Comparison of ENCODE assay signal across 26 cellular contexts in genomic region chr14:102729825-102730224, GRCh38.
"Had no signal": no experiment of that assay in that cellular context is flagged by ENCODE, and none has a peak within 500 bp of the region (broad histone marks: within the 10 kb centered on the region; RNA-seq: fewer than 3 reads in every experiment).

No MANE protein-coding gene starts in this region.

- FAIRE-seq: colon, pancreas had no signal

- H3K4me3 ChIP-seq: esophagus muscularis mucosa, gastroesophageal sphincter, heart left ventricle, hepatocyte, left ventricle myocardium inferior, lower lobe of right lung, mucosa of descending colon, neural progenitor cell, pancreas, smooth muscle cell, testis, tibial artery had no signal

- H3K9me3 ChIP-seq: esophagus muscularis mucosa, gastroesophageal sphincter, heart left ventricle, left ventricle myocardium inferior, lower lobe of right lung, mucosa of descending colon, pancreas, testis, tibial artery had no signal

- H3K4me1 ChIP-seq: esophagus muscularis mucosa, foreskin keratinocyte, gastroesophageal sphincter, heart left ventricle, left ventricle myocardium inferior, lower lobe of right lung, neural progenitor cell, pancreas, testis, tibial artery had no signal

- ATAC-seq: foreskin keratinocyte; gastroesophageal sphincter; heart left ventricle; left colon; lower lobe of right lung; mucosa of descending colon; naive thymus-derived CD4-positive, alpha-beta T cell; pancreas; sciatic nerve; stimulated activated naive CD8-positive, alpha-beta T cell treated with anti-CD3 and anti-CD28 coated beads, Interleukin-15, amount 100 ng/mL, for 72 hours had no signal

- H3K4me2 ChIP-seq: hepatocyte, neural progenitor cell, smooth muscle cell had no signal

- H3K27me3 ChIP-seq: dorsolateral prefrontal cortex, esophagus muscularis mucosa, foreskin keratinocyte, gastroesophageal sphincter, heart left ventricle, hepatocyte, neural progenitor cell, pancreas, testis, tibial artery had no signal

- H3K27ac ChIP-seq: esophagus muscularis mucosa, foreskin keratinocyte, gastroesophageal sphincter, heart left ventricle, hepatocyte, left ventricle myocardium inferior, lower lobe of right lung, neural progenitor cell, pancreas, testis, tibial artery had no signal

- DNase-seq: central memory CD4-positive, alpha-beta T cell; dorsolateral prefrontal cortex; effector CD8-positive, alpha-beta T cell; foreskin keratinocyte; heart left ventricle; left colon; left ventricle myocardium inferior; lower lobe of right lung; mucosa of descending colon; naive thymus-derived CD4-positive, alpha-beta T cell; pancreas; stimulated activated CD4-positive, alpha-beta T cell treated with anti-CD3 and anti-CD28 coated beads, Interleukin-12 subunit alpha, Interleukin-12 subunit beta, amount 100 ng/mL, for 4 hours; stimulated activated CD4-positive, alpha-beta T cell treated with anti-CD3 and anti-CD28 coated beads, Interleukin-1b, Interleukin-23, amount 100 ng/mL, for 48 hours; stimulated activated CD4-positive, alpha-beta T cell treated with anti-CD3 and anti-CD28 coated beads, Interleukin-4, amount 100 ng/mL, for 1 hour; stimulated activated CD8-positive, alpha-beta memory T cell treated with anti-CD3 and anti-CD28 coated beads, Interleukin-4, amount 100 ng/mL, for 48 hours; stimulated activated naive CD4-positive, alpha-beta T cell; stimulated activated naive CD8-positive, alpha-beta T cell treated with anti-CD3 and anti-CD28 coated beads, Interleukin-15, amount 100 ng/mL, for 72 hours; testis; tibial artery had no signal

- H3K9ac ChIP-seq: neural progenitor cell had no signal

- H3K36me3 ChIP-seq: neural progenitor cell had no signal

- H2AFZ ChIP-seq: hepatocyte, neural progenitor cell had no signal
